28 cellular contexts compared by ENCODE assay signal in genomic region chr5:68861099-68861498, GRCh38.
"Had no signal": no experiment of that assay in that cellular context is flagged by ENCODE, and none has a peak within 500 bp of the region (broad histone marks: within the 10 kb centered on the region; RNA-seq: fewer than 3 reads in every experiment).

No MANE protein-coding gene starts in this region.

- H3K4me3 ChIP-seq: pancreas, psoas muscle, right lobe of liver, sigmoid colon, suprapubic skin, testis, tibial artery, transverse colon, upper lobe of right lung, uterus had no signal

- H3K4me1 ChIP-seq: pancreas, psoas muscle, right lobe of liver, sigmoid colon, suprapubic skin, testis, tibial artery, transverse colon, upper lobe of right lung, uterus had no signal

- H3K27me3 ChIP-seq: neutrophil, pancreas, right lobe of liver, sigmoid colon, suprapubic skin, transverse colon, upper lobe of right lung, uterus had no signal

- H3K36me3 Mint-ChIP-seq: stimulated activated memory B cell treated with anti-CD40 and anti-IgM and Interleukin-4, amounts not matched to agents 10 μg/mL and 1 μg/mL and 100 μg/mL, for 72 hours; type B pancreatic cell had no signal

- ATAC-seq: naive thymus-derived CD8-positive, alpha-beta T cell; natural killer cell treated with Interleukin-12 subunit alpha and Interleukin-12 subunit beta and Interleukin-15 and Interleukin-18, amount 100 ng/mL, for 72 hours; pancreas; psoas muscle; right cardiac atrium; right lobe of liver; stimulated activated memory B cell treated with anti-CD40 and anti-IgM and Interleukin-4, amounts not matched to agents 10 μg/mL and 1 μg/mL and 100 μg/mL, for 72 hours; stimulated activated naive CD8-positive, alpha-beta T cell treated with anti-CD3 and anti-CD28 coated beads, Interleukin-15, amount 100 ng/mL, for 72 hours; stimulated activated naive CD8-positive, alpha-beta T cell treated with anti-CD3 and anti-CD28 coated beads, Interleukin-15, Interleukin-2, amounts not matched to agents 100 U/mL and 50 U/mL, for 24 hours; upper lobe of right lung had no signal

- FAIRE-seq: pancreas, small intestine had no signal

- H3K9me3 ChIP-seq: neutrophil, pancreas, psoas muscle, right lobe of liver, suprapubic skin, testis, upper lobe of right lung, uterus had no signal

- DNase-seq: naive thymus-derived CD8-positive, alpha-beta T cell; nephron progenitor cell; nucleus accumbens; pancreas; psoas muscle; right cardiac atrium; right lobe of liver; sigmoid colon; small intestine; stimulated activated CD4-positive, alpha-beta T cell treated with anti-CD3 and anti-CD28 coated beads, Interleukin-15, amount 100 ng/mL, for 24 hours; stimulated activated CD4-positive, alpha-beta T cell treated with anti-CD3 and anti-CD28 coated beads, Interleukin-2, amount 100 ng/mL, for 24 hours; stimulated activated CD4-positive, alpha-beta T cell treated with anti-CD3 and anti-CD28 coated beads, Interleukin-2, amount 100 ng/mL, for 48 hours; stimulated activated CD4-positive, alpha-beta T cell treated with anti-CD3 and anti-CD28 coated beads, Interleukin-4, amount 100 ng/mL, for 24 hours; stimulated activated naive CD4-positive, alpha-beta T cell; stimulated activated naive CD8-positive, alpha-beta T cell treated with anti-CD3 and anti-CD28 coated beads, Interleukin-15, amount 100 ng/mL, for 72 hours; stimulated activated naive CD8-positive, alpha-beta T cell treated with anti-CD3 and anti-CD28 coated beads, Interleukin-15, Interleukin-2, amounts not matched to agents 100 U/mL and 50 U/mL, for 24 hours; substantia nigra; testis; tibial artery; transverse colon; upper lobe of right lung; uterus had no signal

- H3K27ac Mint-ChIP-seq: naive thymus-derived CD8-positive, alpha-beta T cell; natural killer cell treated with Interleukin-12 subunit alpha and Interleukin-12 subunit beta and Interleukin-15 and Interleukin-18, amount 100 ng/mL, for 72 hours; nephron progenitor cell; stimulated activated memory B cell treated with anti-CD40 and anti-IgM and Interleukin-4, amounts not matched to agents 10 μg/mL and 1 μg/mL and 100 μg/mL, for 72 hours; type B pancreatic cell had no signal

- H3K36me3 ChIP-seq: neutrophil, pancreas, right lobe of liver, sigmoid colon, suprapubic skin, tibial artery, transverse colon, upper lobe of right lung, uterus had no signal

- H3K4me3 Mint-ChIP-seq: naive thymus-derived CD8-positive, alpha-beta T cell; natural killer cell treated with Interleukin-12 subunit alpha and Interleukin-12 subunit beta and Interleukin-15 and Interleukin-18, amount 100 ng/mL, for 72 hours; nephron progenitor cell; neural crest cell; stimulated activated memory B cell treated with anti-CD40 and anti-IgM and Interleukin-4, amounts not matched to agents 10 μg/mL and 1 μg/mL and 100 μg/mL, for 72 hours; stimulated activated naive CD8-positive, alpha-beta T cell treated with anti-CD3 and anti-CD28 coated beads, Interleukin-15, amount 100 ng/mL, for 72 hours; type B pancreatic cell had no signal

- H3K27ac ChIP-seq: neutrophil, pancreas, psoas muscle, right lobe of liver, sigmoid colon, suprapubic skin, testis, tibial artery, transverse colon, upper lobe of right lung, uterus had no signal

- H3K4me1 Mint-ChIP-seq: naive thymus-derived CD8-positive, alpha-beta T cell; nephron progenitor cell; neural crest cell; stimulated activated memory B cell treated with anti-CD40 and anti-IgM and Interleukin-4, amounts not matched to agents 10 μg/mL and 1 μg/mL and 100 μg/mL, for 72 hours; stimulated activated naive CD8-positive, alpha-beta T cell treated with anti-CD3 and anti-CD28 coated beads, Interleukin-15, amount 100 ng/mL, for 72 hours had no signal
